In genomic region chrX:15151267-15152196, GRCh38 we compare ENCODE assay signal across 8 cellular contexts.
DNase-seq lines count a peak whose midpoint lies in the region; ATAC-seq and TF ChIP-seq lines count a peak whose summit lies in the region.

No MANE protein-coding gene starts in this region.

- H3K9me3 ChIP-seq in left ventricle myocardium inferior (replicated peaks) = no peaks in the 10 kb centered on the region

- peaks cover 33% of the 10 kb centered on the region for H3K4me1 Mint-ChIP-seq in activated CD4-positive, alpha-beta T cell treated with anti-CD3 and anti-CD28 coated beads, Interleukin-2, amount 10 ng/mL, durations not matched to agents 7 days and 5 days

- no peak overlapping the region for H3K4me3 ChIP-seq in left ventricle myocardium inferior

- intact Hi-C loops in left ventricle myocardium inferior (cut with micrococcal nuclease) = no loop called here

- H3K9me3 Mint-ChIP-seq in activated CD4-positive, alpha-beta T cell treated with anti-CD3 and anti-CD28 coated beads, Interleukin-2, amount 10 ng/mL, durations not matched to agents 7 days and 5 days = peaks cover 14% of the 10 kb centered on the region

- H3K36me3 ChIP-seq in left ventricle myocardium inferior = no peaks in the 10 kb centered on the region

- H3K4me3 Mint-ChIP-seq in activated CD4-positive, alpha-beta T cell treated with anti-CD3 and anti-CD28 coated beads, Interleukin-2, amount 10 ng/mL, durations not matched to agents 7 days and 5 days = no peak overlapping the region

- peak; percentile 20 for DNase-seq in activated CD4-positive, alpha-beta T cell treated with anti-CD3 and anti-CD28 coated beads, Interleukin-2, amount 10 ng/mL, durations not matched to agents 7 days and 5 days
- DNase-seq in stimulated activated CD4-positive, alpha-beta T cell treated with anti-CD3 and anti-CD28 coated beads, Interleukin-15, amount 100 ng/mL, for 24 hours = peak; percentile 50
- DNase-seq in COLO668 (lab: John Stamatoyannopoulos, UW; ENCODE audit: unreplicated experiment) = no peak
- DNase-seq in substantia nigra (lab: John Stamatoyannopoulos, UW) = no peak
- no peak for DNase-seq in cerebellum (ENCODE audit: low spot score)
- no peak for DNase-seq in left ventricle myocardium inferior

- H3K27ac Mint-ChIP-seq in activated CD4-positive, alpha-beta T cell treated with anti-CD3 and anti-CD28 coated beads, Interleukin-2, amount 10 ng/mL, durations not matched to agents 7 days and 5 days = peak overlapping the region; percentile 84

- no peak overlapping the region for H3K27ac ChIP-seq in substantia nigra (ENCODE audit: low read depth, low read length, poor library complexity, severe bottlenecking)
- no peak overlapping the region for H3K27ac ChIP-seq in left ventricle myocardium inferior (replicated peaks)

- H3K27me3 Mint-ChIP-seq in activated CD4-positive, alpha-beta T cell treated with anti-CD3 and anti-CD28 coated beads, Interleukin-2, amount 10 ng/mL, durations not matched to agents 7 days and 5 days = peaks cover 7% of the 10 kb centered on the region

- H3K4me1 ChIP-seq in left ventricle myocardium inferior = no peaks in the 10 kb centered on the region

- H3K27me3 ChIP-seq in left ventricle myocardium inferior (ENCODE audit: low read depth) = no peaks in the 10 kb centered on the region

- H3K36me3 Mint-ChIP-seq in activated CD4-positive, alpha-beta T cell treated with anti-CD3 and anti-CD28 coated beads, Interleukin-2, amount 10 ng/mL, durations not matched to agents 7 days and 5 days (ENCODE audit: low read depth) = peaks cover 8% of the 10 kb centered on the region

- POLR2A ChIA-PET in activated CD4-positive, alpha-beta T cell treated with anti-CD3 and anti-CD28 coated beads, Interleukin-2, amount 10 ng/mL, durations not matched to agents 7 days and 5 days (lab: Charles Lee) = no interaction called here

- ATAC-seq in GM18868 (IDR thresholded peaks at IDR 0.05; ENCODE audit: unreplicated experiment) (peak; percentile 88), HG02840 (IDR thresholded peaks at IDR 0.05; ENCODE audit: low FRiP score, unreplicated experiment) (peak; percentile 51)

- CTCF ChIA-PET in activated CD4-positive, alpha-beta T cell treated with anti-CD3 and anti-CD28 coated beads, Interleukin-2, amount 10 ng/mL, durations not matched to agents 7 days and 5 days (lab: Charles Lee) = no interaction called here

- TF ChIP-seq CTCF in left ventricle myocardium inferior (IDR thresholded peaks at IDR 0.05; ENCODE audit: borderline replicate concordance) = no peak

Comparison
In these comparisons a context has a peak if more than half of its experiments do, and no peak if none do; other contexts are left out.
1. DNase-seq: peak in activated CD4-positive, alpha-beta T cell treated with anti-CD3 and anti-CD28 coated beads, Interleukin-2, amount 10 ng/mL, durations not matched to agents 7 days and 5 days (single experiment) and stimulated activated CD4-positive, alpha-beta T cell treated with anti-CD3 and anti-CD28 coated beads, Interleukin-15, amount 100 ng/mL, for 24 hours (single experiment); none in COLO668 (single experiment), substantia nigra (0 of 49), cerebellum (single experiment) and left ventricle myocardium inferior (single experiment).